In genomic region chr6:146544783-146545182, GRCh38 we compare ENCODE assay signal across 8 cellular contexts. TPM values are rescaled to one million over a fixed set of nuclear protein-coding genes. Genes with fewer than 3 reads are reported as not detected.
DNase-seq lines count a peak whose midpoint lies in the region; ATAC-seq and TF ChIP-seq lines count a peak whose summit lies in the region.
"Had no signal": no experiment of that assay in that cellular context is flagged by ENCODE, and none has a peak within 500 bp of the region (broad histone marks: within the 10 kb centered on the region; RNA-seq: fewer than 3 reads in every experiment).

No MANE protein-coding gene starts in this region.

- H3K4me3 ChIP-seq in cardiac fibroblast (replicated peaks in 1 of 2; ENCODE audit: low read depth in 2 of 2, low read length in 2 of 2), result peak overlapping the region; percentile 87 to 90
- H3K4me3 ChIP-seq in suprapubic skin, result peak overlapping the region; percentile 76

- WGBS in suprapubic skin, result 39% methylated on average over 6 of the region's 6 CpGs

- H3K36me3 ChIP-seq in suprapubic skin, result no peaks in the 10 kb centered on the region

- TF ChIP-seq CTCF in cardiac fibroblast (IDR thresholded peaks at IDR 0.05; ENCODE audit: low read depth, low read length) (no peak), suprapubic skin (IDR thresholded peaks at IDR 0.05) (no peak)

- TF ChIP-seq EP300 in suprapubic skin (IDR thresholded peaks at IDR 0.05), result no peak

- peak; percentile 17 for DNase-seq in M059J (ENCODE audit: low read depth)
- peak; percentile 17 to 18 for DNase-seq in cardiac fibroblast (ENCODE audit: low read depth in 2 of 2)
- peak; percentile 2 to 12 for DNase-seq in lung microvascular endothelial cell (ENCODE audit: low read depth in 2 of 2)
- no peak for DNase-seq in suprapubic skin (ENCODE audit: low spot score in 2 of 2)
- DNase-seq in D341Med (ENCODE audit: low spot score), result no peak
- DNase-seq in NCI-H2227 treated with DMSO at 0.1 percent for 48 hours (lab: John Stamatoyannopoulos, UW), result no peak
- DNase-seq: NCI-H2171 treated with DMSO at 0.1 percent for 48 hours had no signal

- H3K9me3 ChIP-seq in suprapubic skin, result no peaks in the 10 kb centered on the region

- peak overlapping the region; percentile 98 for H3K27ac ChIP-seq in suprapubic skin

- no peak for ATAC-seq in GM18498 (IDR thresholded peaks at IDR 0.05; ENCODE audit: unreplicated experiment)

- TF ChIP-seq POLR2A in suprapubic skin (IDR thresholded peaks at IDR 0.05), result no peak

- H3K4me1 ChIP-seq in suprapubic skin, result peaks cover 43% of the 10 kb centered on the region

- no peaks in the 10 kb centered on the region for H3K27me3 ChIP-seq in suprapubic skin

RNA-seq across cellular contexts. Expression of gene RAB32, which starts 1.1 kb away (rescaled TPM):
- 91.6 and 101 TPM in 2 replicates for total RNA-seq in M059J (2014; rRNA removed; shearing (Covaris generic))
- total RNA-seq in lung microvascular endothelial cell (74.3 and 76.0 TPM in 2 replicates), suprapubic skin (10 to 100 TPM in 2 of 4 donors, 1 to 10 TPM in 2; 5.9 to 20.3 (median 13.4) TPM)

RNA-seq across cellular contexts. Expression of gene ADGB, which starts 54.0 kb away (rescaled TPM):
- not detected in 2 replicates for total RNA-seq in M059J (2014; rRNA removed; shearing (Covaris generic))
- total RNA-seq in lung microvascular endothelial cell (not detected in 2 replicates), suprapubic skin (1 to 10 TPM in 1 of 4 donors, under 1 TPM in 2, not detected in 1; 0.26 to 3.6 (median 0.29) TPM)

Comparison
In these comparisons a context has a peak if more than half of its experiments do, and no peak if none do; other contexts are left out.
1. DNase-seq: peak in M059J (single experiment), cardiac fibroblast (2 of 2) and lung microvascular endothelial cell (2 of 2); none in suprapubic skin (0 of 2), D341Med (single experiment) and NCI-H2227 treated with DMSO at 0.1 percent for 48 hours (single experiment).